Comparison of ENCODE assay signal across 23 cellular contexts in the genomic region with DNA sequence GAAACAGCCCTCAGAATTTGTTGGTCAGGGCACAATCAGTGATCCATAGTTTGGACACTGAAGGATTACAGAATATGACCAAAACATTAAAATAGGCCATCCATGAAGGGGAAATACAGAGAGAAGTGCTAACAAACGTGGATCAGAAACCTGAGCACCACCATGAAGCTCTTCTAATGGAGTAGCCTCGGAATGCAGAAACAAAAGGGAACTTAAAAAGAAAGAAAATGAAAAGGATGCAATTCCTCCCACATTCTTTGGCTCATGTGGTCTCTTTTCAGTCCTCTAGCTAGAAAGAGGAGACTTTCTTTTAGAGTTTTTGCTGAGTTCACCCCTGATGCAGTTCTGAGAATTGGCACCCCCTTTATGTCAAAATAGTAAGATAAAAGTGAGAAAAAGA.
"Had no signal": no experiment of that assay in that cellular context is flagged by ENCODE, and none has a peak within 500 bp of the region (broad histone marks: within the 10 kb centered on the region; RNA-seq: fewer than 3 reads in every experiment).

No MANE protein-coding gene starts in this region.

- H3K4me3 ChIP-seq: body of pancreas, cardiac muscle cell, gastroesophageal sphincter, heart left ventricle, left ventricle myocardium inferior, tibial artery had no signal

- H3K27me3 ChIP-seq: body of pancreas, cardiac muscle cell, gastroesophageal sphincter, heart left ventricle, tibial artery had no signal

- FAIRE-seq: small intestine had no signal

- DNase-seq: activated CD4-positive, alpha-beta memory T cell treated with anti-CD3 and anti-CD28 coated beads, Interleukin-2, amount 10 ng/mL, durations not matched to agents 7 days and 5 days; activated CD4-positive, alpha-beta T cell treated with anti-CD3 and anti-CD28 coated beads, Interleukin-2, amount 10 ng/mL, durations not matched to agents 24 days and 14 days; activated CD4-positive, CD25-positive, alpha-beta regulatory T cell; activated gamma-delta T cell; activated naive CD4-positive, alpha-beta T cell treated with anti-CD3 and anti-CD28 coated beads, Interleukin-2, amount 50 U/mL, for 16 hours; activated naive CD8-positive, alpha-beta T cell treated with anti-CD3 and anti-CD28 coated beads, Interleukin-2, amount 50 U/mL, for 24 hours; activated T-cell treated with anti-CD3 and anti-CD28 coated beads for 4 hours; body of pancreas; cortex of kidney; endodermal cell; heart left ventricle; immature natural killer cell; kidney glomerular epithelial cell; left ventricle myocardium inferior; midbrain; nucleus accumbens; small intestine; stimulated activated CD4-positive, alpha-beta T cell treated with anti-CD3 and anti-CD28 coated beads, Interleukin-2, amount 100 ng/mL, for 24 hours; stimulated activated naive CD8-positive, alpha-beta T cell treated with anti-CD3 and anti-CD28 coated beads, Interleukin-15, amount 100 ng/mL, for 72 hours; T-helper 17 cell; tibial artery had no signal

- H3K36me3 ChIP-seq: cardiac muscle cell, gastroesophageal sphincter, heart left ventricle, left ventricle myocardium inferior, tibial artery had no signal

- H3K27ac ChIP-seq: body of pancreas, cardiac muscle cell, gastroesophageal sphincter, heart left ventricle, left ventricle myocardium inferior, tibial artery had no signal

- H3K9me3 ChIP-seq: body of pancreas, gastroesophageal sphincter, tibial artery had no signal

- H3K4me1 ChIP-seq: body of pancreas, gastroesophageal sphincter, heart left ventricle, left ventricle myocardium inferior, tibial artery had no signal
